In the genomic region with DNA sequence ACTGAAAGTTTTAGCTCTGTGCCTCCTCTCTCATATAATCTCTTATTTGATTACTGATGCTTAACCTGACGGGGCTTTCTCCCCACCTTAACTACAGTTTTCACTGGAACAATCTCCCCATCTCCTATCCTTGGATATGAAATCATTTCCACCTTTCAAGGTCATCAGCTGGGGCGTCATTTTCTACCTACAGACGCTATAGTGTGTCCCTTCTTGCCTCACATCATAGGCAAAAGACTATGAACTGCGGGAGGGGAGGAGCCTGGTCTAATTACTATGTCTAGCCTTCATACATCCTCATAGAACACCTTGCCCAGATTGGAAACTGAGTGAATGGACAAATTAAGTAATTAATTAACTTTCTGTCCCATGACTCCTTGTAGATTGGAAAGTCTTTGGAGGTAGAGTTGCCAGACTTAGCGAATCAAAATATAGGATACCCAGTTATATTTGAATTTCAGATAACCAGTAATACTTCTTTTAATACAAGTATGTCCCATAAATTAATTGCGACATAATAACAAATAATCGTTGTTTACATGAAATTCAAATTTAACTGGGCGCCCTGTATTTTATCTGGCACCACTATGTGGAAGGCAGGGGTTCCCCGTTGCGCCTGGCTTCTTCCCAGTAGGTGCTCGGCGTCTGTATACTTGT, we compare ENCODE assay signal across 1 cellular context.
TF ChIP-seq lines count a peak whose summit lies in the region.

No MANE protein-coding gene starts in this region.

TF ChIP-seq in endothelial cell of umbilical vein, 7 proteins besides CTCF, POLR2A, EP300 and RAD21 (continued from another document):
- TF ChIP-seq FOS (IDR thresholded peaks at IDR 0.05; ENCODE audit: borderline replicate concordance, insufficient read depth, low read length), result no peak
